Comparison of ENCODE assay signal across 1 cellular context in genomic region chr17:50190278-50191069, GRCh38.
TF ChIP-seq lines count a peak whose summit lies in the region.

No MANE protein-coding gene starts in this region.

TF ChIP-seq in GM23338, 12 proteins besides CTCF, POLR2A, EP300 and RAD21 (continued from another document):
- TF ChIP-seq ZNF331 (CRISPR knock-in tag; IDR thresholded peaks at IDR 0.05; ENCODE audit: low read depth) (no peak), CREB1 (CRISPR knock-in tag; IDR thresholded peaks at IDR 0.05; ENCODE audit: low read depth) (no peak), STAT1 (IDR thresholded peaks at IDR 0.05; ENCODE audit: unreplicated experiment) (no peak)
